9 cellular contexts compared by ENCODE assay signal in the genomic region with DNA sequence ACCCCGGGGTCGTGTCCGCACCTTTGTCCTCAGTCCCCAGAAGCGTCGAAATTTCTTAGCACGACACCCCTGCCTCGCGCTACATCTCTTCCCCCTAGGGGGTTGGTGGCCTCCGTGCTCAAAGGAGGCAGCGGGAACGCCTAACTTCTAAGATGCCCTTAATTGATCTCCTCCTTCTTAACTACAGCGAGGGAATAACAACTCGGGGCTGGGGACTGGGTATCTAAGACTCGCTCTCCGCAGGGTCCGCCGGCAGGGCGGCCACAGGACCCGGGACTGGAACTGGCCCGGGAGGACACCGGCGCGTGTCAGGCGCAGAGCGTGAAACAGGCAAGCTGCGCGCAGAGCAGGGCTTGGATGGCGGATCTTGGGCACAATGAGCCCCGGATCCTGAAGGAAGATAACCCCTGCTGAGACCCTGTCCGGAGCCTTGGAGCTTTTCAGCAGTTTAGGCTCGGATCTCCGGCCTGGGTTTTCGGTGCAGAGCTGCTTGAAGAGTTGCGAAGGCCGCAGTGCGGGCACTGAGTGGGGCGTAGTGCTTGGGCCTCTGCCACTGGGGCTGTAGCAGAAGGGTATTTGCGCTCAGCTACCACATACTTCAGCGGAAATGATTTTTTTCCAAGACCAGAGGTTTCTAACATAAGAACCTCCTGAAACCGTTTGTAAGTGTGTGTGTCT. TPM values are rescaled to one million over a fixed set of nuclear protein-coding genes. Genes with fewer than 3 reads are reported as not detected.
A peak's percentile ranks its signal among the peaks of the same experiment; 100 is the strongest.
DNase-seq lines count a peak whose midpoint lies in the region; ATAC-seq, FAIRE-seq and TF ChIP-seq lines count a peak whose summit lies in the region.
"Had no signal": no experiment of that assay in that cellular context is flagged by ENCODE, and none has a peak within 500 bp of the region (broad histone marks: within the 10 kb centered on the region; RNA-seq: fewer than 3 reads in every experiment).

No MANE protein-coding gene starts in this region.

- peak overlapping the region; percentile 41; the same call in 1 of the 2 replicates for H3K9ac ChIP-seq in ES-I3 (ENCODE audit: low read depth, low read length)

- ATAC-seq in T-cell (replicated peaks in 1 of 4): peak; percentile 21 to 41 (median 34)
- ATAC-seq in pancreas: peak; percentile 21 to 54 (median 32)
- no peak for ATAC-seq in GM18870 (IDR thresholded peaks at IDR 0.05; ENCODE audit: unreplicated experiment)
- no peak for ATAC-seq in GM18868 (IDR thresholded peaks at IDR 0.05; ENCODE audit: unreplicated experiment)

- H3K9me3 Mint-ChIP-seq in T-cell (no peaks in the 10 kb centered on the region), Caco-2 (ENCODE audit: unreplicated experiment) (no peaks in the 10 kb centered on the region)

- peaks cover 64 to 69% of the 10 kb centered on the region in 2 donors for H3K27me3 Mint-ChIP-seq in T-cell
- H3K27me3 Mint-ChIP-seq in Caco-2 (ENCODE audit: insufficient read depth, unreplicated experiment): peaks cover 22% of the 10 kb centered on the region

- H3K36me3 ChIP-seq in ES-I3 (ENCODE audit: insufficient read depth, low read length) (no peaks in the 10 kb centered on the region), esophagus muscularis mucosa (no peaks in the 10 kb centered on the region), pancreas (no peaks in the 10 kb centered on the region), Caco-2 (ENCODE audit: control insufficient read depth, insufficient read depth, low read length) (no peaks in the 10 kb centered on the region)

- no peak overlapping the region for H3K27ac ChIP-seq in esophagus muscularis mucosa (replicated peaks in 1 of 4)
- no peak overlapping the region for H3K27ac ChIP-seq in pancreas

- 6% methylated on average over 31 of the region's 40 CpGs for WGBS in esophagus muscularis mucosa
- WGBS in pancreas, 2 donors: 8% methylated on average over 40 of the region's 40 CpGs

- peaks cover 31 to 35% (median 35%) of the 10 kb centered on the region in 3 donors for H3K4me1 Mint-ChIP-seq in T-cell
- no peaks in the 10 kb centered on the region for H3K4me1 Mint-ChIP-seq in Caco-2 (ENCODE audit: low read depth, unreplicated experiment)

- no peaks in the 10 kb centered on the region for H3K36me3 Mint-ChIP-seq in T-cell
- H3K36me3 Mint-ChIP-seq in Caco-2 (ENCODE audit: insufficient read depth, unreplicated experiment): no peaks in the 10 kb centered on the region

- CTCF ChIA-PET in T-cell (lab: Charles Lee): interaction anchor here (0.8 to 1.7 kb wide), 6 partner anchors 28 to 101 kb away, joined by 3 to 6 read pairs (median 4); no protein-coding TSS in a partner anchor
- CTCF ChIA-PET in Caco-2 (lab: Charles Lee): interaction anchor here (0.6 to 1.6 kb wide), 7 partner anchors 10 to 236 kb away, joined by 3 to 20 read pairs (median 3); no protein-coding TSS in a partner anchor

- FAIRE-seq in pancreas (lab: Jason Lieb, UNC): no peak

- peak overlapping the region; percentile 70 to 80 (median 74) for H3K4me3 Mint-ChIP-seq in T-cell
- H3K4me3 Mint-ChIP-seq in Caco-2 (ENCODE audit: unreplicated experiment): no peak overlapping the region

- no peak for TF ChIP-seq EP300 in esophagus muscularis mucosa (IDR thresholded peaks at IDR 0.05)

- DNase-seq in T-cell (peak in 3 of 34 experiments; percentile 0 to 12 (median 10)), esophagus muscularis mucosa (ENCODE audit: extremely low spot score) (no peak), pancreas (peak in 2 of 6 donors; percentile 46 to 59), GM19240 (ENCODE audit: insufficient read length, low spot score) (no peak), Caco-2 (no peak)

- intact Hi-C loops in esophagus muscularis mucosa (cut with DNase I) (no loop called here), pancreas (cut with DNase I) (no loop called here), Caco-2 (cut with micrococcal nuclease; ENCODE audit: unreplicated experiment) (loop anchor here (2.0 to 10.0 kb wide), 2 partner anchors 65 to 231 kb away; no protein-coding TSS in a partner anchor)

- POLR2A ChIA-PET in T-cell (lab: Charles Lee): no interaction called here
- POLR2A ChIA-PET in Caco-2 (lab: Charles Lee): no interaction called here

- no peak for TF ChIP-seq POLR2A in esophagus muscularis mucosa (IDR thresholded peaks at IDR 0.05; ENCODE audit: low read depth)

- H3K4me1 ChIP-seq in ES-I3 (ENCODE audit: insufficient read depth, low read length) (peaks cover 3% of the 10 kb centered on the region; the same call in 1 of the 2 replicates), esophagus muscularis mucosa (peaks cover 22 to 40% (median 37%) of the 10 kb centered on the region in 4 donors), pancreas (peaks cover 12 to 13% (median 12%) of the 10 kb centered on the region in 3 donors), Caco-2 (no peaks in the 10 kb centered on the region)

- H3K27ac Mint-ChIP-seq in T-cell (no peak overlapping the region), Caco-2 (ENCODE audit: unreplicated experiment) (no peak overlapping the region)

- no peaks in the 10 kb centered on the region for H3K9me3 ChIP-seq in ES-I3 (ENCODE audit: control insufficient read depth, insufficient read depth, low read length)
- H3K9me3 ChIP-seq in esophagus muscularis mucosa: no peaks in the 10 kb centered on the region
- H3K9me3 ChIP-seq in pancreas: no peaks in the 10 kb centered on the region
- H3K9me3 ChIP-seq in Caco-2: no peaks in the 10 kb centered on the region

- no TSS peak for BruUV-seq in Caco-2 (replicated peaks; lab: Mats Ljungman, UMichigan)

- H3K27me3 ChIP-seq in esophagus muscularis mucosa (peaks cover 0 to 89% (median 40%) of the 10 kb centered on the region in 4 donors), pancreas (peaks cover 0 to 37% (median 2%) of the 10 kb centered on the region in 4 donors), Caco-2 (replicated peaks; ENCODE audit: control insufficient read depth, insufficient read depth, low read length) (peaks cover 1% of the 10 kb centered on the region)

- no peak for TF ChIP-seq CTCF in esophagus muscularis mucosa (IDR thresholded peaks at IDR 0.05)
- TF ChIP-seq CTCF in pancreas (IDR thresholded peaks at IDR 0.05): no peak
- no peak for TF ChIP-seq CTCF in Caco-2 (IDR thresholded peaks at IDR 0.05; ENCODE audit: insufficient read depth in 1 of 2, low read depth in 1 of 2, low read length in 1 of 2, severe bottlenecking in 1 of 2, unreplicated experiment in 1 of 2)

- H3K4me3 ChIP-seq in esophagus muscularis mucosa (peak overlapping the region; percentile 27 to 44 (median 38)), pancreas (peak overlapping the region in 2 of 4 donors; percentile 13 to 32), Caco-2 (ENCODE audit: low read depth, low read length) (no peak overlapping the region)

RNA-seq across cellular contexts. Expression of a gene that starts 2.0 kb away (rescaled TPM):
- total RNA-seq in T-cell (not detected), esophagus muscularis mucosa (not detected), pancreas (under 1 TPM in 1 of 6 donors, not detected in 5; 0.38 TPM), Caco-2 (2022) (not detected in 2 replicates)
- under 1 TPM in 1 of 2 donors, not detected in 1; 0.12 TPM for polyA plus RNA-seq in pancreas
- total RNA-seq: renal cortical epithelial cell had no signal

Comparison
In these comparisons a context has a peak if more than half of its experiments do, and no peak if none do; other contexts are left out.
1. ATAC-seq: peak in T-cell (4 of 4) and pancreas (4 of 4); none in GM18870 (single experiment) and GM18868 (single experiment).